Comparison of ENCODE assay signal across 16 cellular contexts in the genomic region with DNA sequence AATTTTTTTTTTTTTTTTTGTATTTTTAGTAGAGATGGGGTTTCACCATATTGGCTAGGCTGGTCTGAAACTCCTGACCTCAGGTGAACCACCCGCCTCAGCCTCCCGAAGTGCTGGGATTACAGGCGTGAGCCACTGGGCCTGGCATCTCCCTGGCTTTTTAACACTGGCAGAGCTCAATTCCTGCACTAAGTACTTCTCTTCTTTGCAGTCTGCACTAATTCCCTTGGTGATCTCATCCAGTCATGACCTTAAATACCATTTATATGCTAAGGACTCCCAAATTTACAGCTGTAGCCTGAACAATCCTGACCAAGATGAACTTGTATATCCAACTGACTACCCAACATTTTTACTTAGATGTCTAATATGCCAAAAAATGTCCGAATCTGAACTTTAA. TPM values are rescaled to one million over a fixed set of nuclear protein-coding genes. Genes with fewer than 3 reads are reported as not detected.
DNase-seq lines count a peak whose midpoint lies in the region; ATAC-seq and TF ChIP-seq lines count a peak whose summit lies in the region.
"Had no signal": no experiment of that assay in that cellular context is flagged by ENCODE, and none has a peak within 500 bp of the region (broad histone marks: within the 10 kb centered on the region; RNA-seq: fewer than 3 reads in every experiment).

No MANE protein-coding gene starts in this region.

- H3K4me1 ChIP-seq in IMR-90 (ENCODE audit: control insufficient read depth, insufficient read depth, low read length) (peaks cover 12% of the 10 kb centered on the region), tibial artery (peaks cover 0 to 78% (median 31%) of the 10 kb centered on the region in 4 donors), OCI-LY7 (ENCODE audit: insufficient read depth, low read length, poor library complexity, severe bottlenecking) (no peaks in the 10 kb centered on the region)

- peak; percentile 83 for ATAC-seq in IMR-90 (ENCODE audit: low read depth)
- ATAC-seq in GM18511 (IDR thresholded peaks at IDR 0.05; ENCODE audit: unreplicated experiment) = no peak
- no peak for ATAC-seq in HG02852 (IDR thresholded peaks at IDR 0.05; ENCODE audit: unreplicated experiment)
- ATAC-seq: GM12878, T-cell had no signal

- no peaks in the 10 kb centered on the region for H3K27me3 ChIP-seq in IMR-90 (ENCODE audit: control insufficient read depth, insufficient read depth, low read length)
- H3K27me3 ChIP-seq in tibial artery = no peaks in the 10 kb centered on the region
- H3K27me3 ChIP-seq: testis had no signal

- peak overlapping the region; percentile 83 for H2BK5ac ChIP-seq in IMR-90 (ENCODE audit: low read depth, low read length, poor library complexity, severe bottlenecking)

- H3K27ac Mint-ChIP-seq in chondrocyte (ENCODE audit: unreplicated experiment) = peak overlapping the region; percentile 10
- H3K27ac Mint-ChIP-seq: T-cell had no signal

- CTCF ChIA-PET in IMR-90 (lab: Yijun Ruan, JAX) = interaction anchor here (1.0 kb wide), 1 partner anchor 9 kb away, joined by 3 read pairs; no protein-coding TSS in a partner anchor
- CTCF ChIA-PET in OCI-LY7 (lab: Charles Lee; ENCODE audit: unreplicated experiment) = no interaction called here

- intact Hi-C loops in IMR-90 (cut with micrococcal nuclease) = no loop called here
- intact Hi-C loops in tibial artery (cut with DNase I; ENCODE audit: low total_unique reads) = loop anchor here (10.0 kb wide), 1 partner anchor 1874 kb away; no protein-coding TSS in a partner anchor
- intact Hi-C loops in OCI-LY7 (cut with micrococcal nuclease; ENCODE audit: unreplicated experiment) = no loop called here

- no peak overlapping the region for H3K9ac ChIP-seq in IMR-90 (ENCODE audit: low read depth, low read length)

- DNase-seq in IMR-90 = peak; percentile 84
- no peak for DNase-seq in chondrocyte (ENCODE audit: low spot score)
- peak; percentile 35 for DNase-seq in hepatic stellate cell (ENCODE audit: low spot score)
- peak in 1 of 2 donors; percentile 77 for DNase-seq in tibial artery
- no peak for DNase-seq in OCI-LY7 (ENCODE audit: low spot score)
- DNase-seq: activated CD4-positive, alpha-beta T cell treated with anti-CD3 and anti-CD28 coated beads for 1 hour; activated T-cell treated with anti-CD3 and anti-CD28 coated beads, Interleukin-2, amount 50 U/mL, for 1 hour; amygdala; CD4-positive, alpha-beta memory T cell; NCI-H2029; NCI-H526; T-cell; testis had no signal

- H4K8ac ChIP-seq in IMR-90 (ENCODE audit: low read depth in 2 of 2, low read length in 2 of 2) = no peak overlapping the region

- H3K9me3 ChIP-seq in IMR-90 (ENCODE audit: control insufficient read depth, insufficient read depth, low read length) = no peaks in the 10 kb centered on the region
- no peaks in the 10 kb centered on the region for H3K9me3 ChIP-seq in tibial artery
- H3K9me3 ChIP-seq in OCI-LY7 (ENCODE audit: low read length) = no peaks in the 10 kb centered on the region
- H3K9me3 ChIP-seq: testis had no signal

- H2BK120ac ChIP-seq in IMR-90 (ENCODE audit: low read depth, low read length) = no peak overlapping the region

- H4K91ac ChIP-seq in IMR-90 (ENCODE audit: insufficient read depth, low read depth, low read length) = no peak overlapping the region

- peaks cover 19 to 39% of the 10 kb centered on the region in 2 experiments for H3K79me1 ChIP-seq in IMR-90 (ENCODE audit: low read depth in 1 of 2, low read length in 2 of 2)

- H3K4ac ChIP-seq in IMR-90 (ENCODE audit: low read depth, low read length) = no peak overlapping the region

- H3K36me3 ChIP-seq in IMR-90 (ENCODE audit: control insufficient read depth, insufficient read depth, low read length) (no peaks in the 10 kb centered on the region; the same call in 1 of the 2 replicates), tibial artery (no peaks in the 10 kb centered on the region), OCI-LY7 (ENCODE audit: insufficient read depth, low read length) (peaks cover 7% of the 10 kb centered on the region)

- no peak overlapping the region for H2AK5ac ChIP-seq in IMR-90 (ENCODE audit: low read depth, low read length)

- H4K20me1 ChIP-seq in IMR-90 (ENCODE audit: insufficient read depth, low read length) (peaks cover 3% of the 10 kb centered on the region; the same call in 1 of the 2 replicates), OCI-LY7 (ENCODE audit: insufficient read depth, low read length) (no peaks in the 10 kb centered on the region)

- in situ Hi-C loops in IMR-90 (cut with MboI; ENCODE audit: low sequenced_read_pairs) = no loop called here

- no peak overlapping the region for H2BK15ac ChIP-seq in IMR-90 (ENCODE audit: low read depth, low read length)

- no peak overlapping the region for H3K18ac ChIP-seq in IMR-90 (ENCODE audit: low read depth, low read length)

- H3K36me3 Mint-ChIP-seq in chondrocyte (ENCODE audit: low read depth) = no peaks in the 10 kb centered on the region

- no peak for TF ChIP-seq CTCF in IMR-90 (conservative IDR thresholded peaks at IDR 0.05; ENCODE audit: low read depth, low read length)
- no peak for TF ChIP-seq CTCF in chondrocyte (IDR thresholded peaks at IDR 0.05)
- no peak for TF ChIP-seq CTCF in tibial artery (IDR thresholded peaks at IDR 0.05)
- TF ChIP-seq CTCF in OCI-LY7 (conservative IDR thresholded peaks at IDR 0.05; ENCODE audit: low read length) = no peak

- H2AFZ ChIP-seq in IMR-90 (replicated peaks; ENCODE audit: low read length, poor library complexity) (no peak overlapping the region), OCI-LY7 (ENCODE audit: low read length) (no peak overlapping the region)

- H3K27ac ChIP-seq in IMR-90 (ENCODE audit: insufficient read depth, low read length) (no peak overlapping the region), tibial artery (peak overlapping the region; percentile 57 to 59), OCI-LY7 (ENCODE audit: low read depth, low read length, poor library complexity, severe bottlenecking) (no peak overlapping the region)
- H3K27ac ChIP-seq: testis had no signal

- H3K56ac ChIP-seq in IMR-90 (ENCODE audit: extremely low read depth, insufficient read depth, low read length) = no peak overlapping the region

- H2BK20ac ChIP-seq in IMR-90 (ENCODE audit: low read depth, low read length) = no peak overlapping the region

- H3K4me3 Mint-ChIP-seq in chondrocyte (ENCODE audit: unreplicated experiment) = no peak overlapping the region
- H3K4me3 Mint-ChIP-seq: T-cell had no signal

- no peak overlapping the region for H2AK9ac ChIP-seq in IMR-90 (replicated peaks; ENCODE audit: low read depth, low read length, poor library complexity)

- no peak for TF ChIP-seq POLR2A in IMR-90 (IDR thresholded peaks at IDR 0.05; ENCODE audit: low read depth, low read length)

- WGBS in IMR-90 (ENCODE audit: extremely low coverage in 2 of 2, insufficient read length in 1 of 2), 2 experiments = 30% methylated on average over 1 of the region's 4 CpGs; no CpG with 5 or more reads in 1 of the 2 experiments

- POLR2A ChIA-PET in IMR-90 (lab: Charles Lee; ENCODE audit: unreplicated experiment) = interaction anchor here (0.7 kb wide), 1 partner anchor 10 kb away, joined by 3 read pairs; no protein-coding TSS in a partner anchor
- POLR2A ChIA-PET in OCI-LY7 (lab: Charles Lee) = interaction anchor here (1.4 to 4.5 kb wide), 2 partner anchors 11 kb away, joined by 7 to 23 read pairs; partner anchors contain the start of genes CAMKMT and PREPL

- no peaks in the 10 kb centered on the region for H3K9me3 Mint-ChIP-seq in chondrocyte (ENCODE audit: low read depth)
- H3K9me3 Mint-ChIP-seq: CD4-positive, alpha-beta memory T cell; T-cell had no signal

- peaks cover 44% of the 10 kb centered on the region for H3K4me1 Mint-ChIP-seq in chondrocyte (ENCODE audit: low read depth)

- H3K4me2 ChIP-seq in IMR-90 (ENCODE audit: low read depth, low read length) (peak overlapping the region; percentile 48; the same call in 1 of the 2 replicates), OCI-LY7 (ENCODE audit: low read length) (no peak overlapping the region)

- H3K9me2 ChIP-seq in OCI-LY7 (ENCODE audit: insufficient read depth, low read length) = no peaks in the 10 kb centered on the region

- H4K5ac ChIP-seq in IMR-90 (ENCODE audit: low read depth, low read length) = no peak overlapping the region

- BruUV-seq in IMR-90 (replicated peaks; lab: Mats Ljungman, UMichigan) (no TSS peak), OCI-LY7 (replicated peaks; lab: Mats Ljungman, UMichigan) (no TSS peak)

- no peaks in the 10 kb centered on the region for H3K27me3 Mint-ChIP-seq in chondrocyte (ENCODE audit: low read depth)
- H3K27me3 Mint-ChIP-seq: CD4-positive, alpha-beta memory T cell; T-cell had no signal

- H3K9me1 ChIP-seq in IMR-90 (ENCODE audit: insufficient read depth, low read length) = peaks cover 11% of the 10 kb centered on the region

- no peaks in the 10 kb centered on the region; the same call in 1 of the 2 replicates for H3K79me2 ChIP-seq in OCI-LY7 (ENCODE audit: insufficient read depth, low read depth, low read length)

- dilution Hi-C loops in IMR-90 (cut with HindIII; ENCODE audit: low sequenced_read_pairs, unreplicated experiment) = no loop called here

- no peak overlapping the region for H3K14ac ChIP-seq in IMR-90 (replicated peaks; ENCODE audit: low read depth, low read length)

- H3K4me3 ChIP-seq in IMR-90 (ENCODE audit: insufficient read depth, low read depth, low read length) (no peak overlapping the region), tibial artery (no peak overlapping the region), OCI-LY7 (ENCODE audit: low read depth, low read length, poor library complexity, severe bottlenecking) (no peak overlapping the region)
- H3K4me3 ChIP-seq: GM12878, testis had no signal

- no peak for TF ChIP-seq RAD21 in IMR-90 (IDR thresholded peaks at IDR 0.05; ENCODE audit: low read length)

- H3K23ac ChIP-seq in IMR-90 (ENCODE audit: low read depth, low read length) = no peak overlapping the region

TF ChIP-seq in IMR-90, 13 proteins besides CTCF, POLR2A, EP300 and RAD21 (continues in another document):
- TF ChIP-seq NFE2L2 (IDR thresholded peaks at IDR 0.05; ENCODE audit: low read depth, low read length) = no peak
- no peak for TF ChIP-seq RCOR1 (IDR thresholded peaks at IDR 0.05; ENCODE audit: insufficient replicate concordance, low read length)
- TF ChIP-seq SMC3 (IDR thresholded peaks at IDR 0.05; ENCODE audit: low read depth, low read length) = no peak
- TF ChIP-seq MXI1 (IDR thresholded peaks at IDR 0.05; ENCODE audit: borderline replicate concordance, low read depth, low read length) = no peak

RNA-seq across cellular contexts. Expression of gene PREPL, which starts 10.2 kb away (rescaled TPM):
- total RNA-seq in IMR-90 (2012; rRNA removed) (39.6 and 59.2 TPM in 2 replicates), chondrocyte (56.0 to 71.7 TPM (median 60.0 TPM) in 3 replicates), OCI-LY7 (2022) (39.0 and 40.6 TPM in 2 replicates)
- polyA plus RNA-seq in IMR-90 (2012; rRNA removed) = 22.8 and 27.6 TPM in 2 replicates
- 3.9 and 4.9 TPM in 2 replicates for polyA plus RNA-seq in IMR-90 (2012; cell fraction: cytosol; rRNA removed)
- 2.5 and 37.3 TPM in 2 replicates for polyA plus RNA-seq in IMR-90 (2012; cell fraction: nucleus; rRNA removed; ENCODE audit: low replicate concordance)
- 27.5 and 28.2 TPM in 2 replicates for total RNA-seq in OCI-LY7 (2014; rRNA removed; shearing (Covaris generic))

RNA-seq across cellular contexts. Expression of gene CAMKMT, which starts 10.7 kb away (rescaled TPM):
- total RNA-seq in IMR-90 (2012; rRNA removed) = 6.7 and 6.8 TPM in 2 replicates
- 3.7 and 4.4 TPM in 2 replicates for polyA plus RNA-seq in IMR-90 (2012; rRNA removed)
- polyA plus RNA-seq in IMR-90 (2012; cell fraction: cytosol; rRNA removed) = 2.0 and 3.1 TPM in 2 replicates
- polyA plus RNA-seq in IMR-90 (2012; cell fraction: nucleus; rRNA removed; ENCODE audit: low replicate concordance) = 0.95 and 3.8 TPM in 2 replicates
- total RNA-seq in chondrocyte = 6.5 to 12.2 TPM (median 8.7 TPM) in 3 replicates
- total RNA-seq in OCI-LY7 (2014; rRNA removed; shearing (Covaris generic)) = 25.1 and 27.4 TPM in 2 replicates
- 25.7 and 26.8 TPM in 2 replicates for total RNA-seq in OCI-LY7 (2022)

Comparison
In these comparisons a context has a peak if more than half of its experiments do, and no peak if none do; other contexts are left out.
1. DNase-seq: peak in IMR-90 (single experiment) and hepatic stellate cell (single experiment); none in chondrocyte (single experiment) and OCI-LY7 (single experiment).
2. H3K27ac ChIP-seq: peak in tibial artery (2 of 2); none in IMR-90 (single experiment) and OCI-LY7 (single experiment).